26 cellular contexts compared by ENCODE assay signal in the genomic region with DNA sequence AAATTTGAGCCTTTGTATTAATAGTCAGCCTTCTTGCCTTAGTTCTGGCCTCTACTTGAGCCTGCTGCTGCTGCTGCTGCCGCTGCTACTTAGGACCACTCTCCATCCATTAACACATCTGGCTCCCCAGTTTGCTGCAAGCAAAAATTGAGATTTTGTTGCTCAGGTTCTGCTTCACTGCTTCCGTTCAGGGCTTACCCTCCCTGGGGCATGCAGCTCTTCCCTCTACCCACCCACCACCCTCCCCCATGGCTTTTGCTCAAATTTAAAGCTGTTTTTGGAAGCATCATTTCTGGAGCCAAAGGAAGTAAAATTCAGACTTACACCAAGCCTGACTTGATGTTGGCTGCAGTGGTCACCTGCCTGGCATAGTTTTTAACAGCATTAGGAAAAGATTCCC. TPM values are rescaled to one million over a fixed set of nuclear protein-coding genes. Genes with fewer than 3 reads are reported as not detected.
"Had no signal": no experiment of that assay in that cellular context is flagged by ENCODE, and none has a peak within 500 bp of the region (broad histone marks: within the 10 kb centered on the region; RNA-seq: fewer than 3 reads in every experiment).

No MANE protein-coding gene starts in this region.

- ATAC-seq: left colon; left lung; lower lobe of right lung; naive thymus-derived CD8-positive, alpha-beta T cell; psoas muscle; stimulated activated memory B cell treated with anti-CD40 and anti-IgM and Interleukin-4, amounts not matched to agents 10 μg/mL and 1 μg/mL and 100 μg/mL, for 72 hours; stimulated activated naive CD8-positive, alpha-beta T cell treated with anti-CD3 and anti-CD28 coated beads, Interleukin-15, amount 100 ng/mL, for 72 hours had no signal

- DNase-seq: hippocampal formation; immature natural killer cell; kidney; left colon; left lung; lower lobe of right lung; mammary epithelial cell; mesenchymal stem cell; naive thymus-derived CD8-positive, alpha-beta T cell; nucleus accumbens; psoas muscle; right lobe of liver; stimulated activated CD4-positive, alpha-beta T cell treated with anti-CD3 and anti-CD28 coated beads, Interleukin-1b, Interleukin-23, amount 100 ng/mL, for 48 hours; stimulated activated CD4-positive, alpha-beta T cell treated with anti-CD3 and anti-CD28 coated beads, Interleukin-2, amount 100 ng/mL, for 48 hours; stimulated activated CD4-positive, alpha-beta T cell treated with anti-CD3 and anti-CD28 coated beads, Interleukin-4, amount 100 ng/mL, for 4 hours; stimulated activated CD8-positive, alpha-beta memory T cell treated with anti-CD3 and anti-CD28 coated beads, Interleukin-4, amount 100 ng/mL, for 48 hours; stimulated activated naive CD4-positive, alpha-beta T cell treated with Interleukin-2 at 50 U/mL for 16 hours; stimulated activated naive CD8-positive, alpha-beta T cell treated with anti-CD3 and anti-CD28 coated beads, Interleukin-15, amount 100 ng/mL, for 72 hours; substantia nigra; uterus had no signal

- H3K4me2 ChIP-seq: smooth muscle cell had no signal

- H3K4me3 ChIP-seq: left lung, lower lobe of right lung, psoas muscle, right atrium auricular region, right lobe of liver, smooth muscle cell, tibial nerve, uterus had no signal

- H3K27ac ChIP-seq: left lung, lower lobe of right lung, parathyroid adenoma, psoas muscle, right atrium auricular region, right lobe of liver, tibial nerve, uterus had no signal

- H3K4me1 ChIP-seq: left lung, lower lobe of right lung, parathyroid adenoma, psoas muscle, right atrium auricular region, right lobe of liver, tibial nerve, uterus had no signal

- H3K36me3 ChIP-seq: left lung, lower lobe of right lung, right atrium auricular region, right lobe of liver, tibial nerve, uterus had no signal

- FAIRE-seq: islet of Langerhans, kidney had no signal

- H3K9ac ChIP-seq: parathyroid adenoma had no signal

- H3K27me3 ChIP-seq: right atrium auricular region, right lobe of liver, uterus had no signal

- H3K79me2 ChIP-seq: parathyroid adenoma had no signal

- H2AFZ ChIP-seq: parathyroid adenoma had no signal

- H3K9me3 ChIP-seq: left lung, lower lobe of right lung, psoas muscle, right lobe of liver, tibial nerve, uterus had no signal

RNA-seq across cellular contexts. Expression of a gene that starts 28.9 kb away (rescaled TPM):
- total RNA-seq: right lobe of liver, smooth muscle cell, tibial nerve had no signal
- polyA plus RNA-seq: smooth muscle cell had no signal
